ENCODE assay signal across 15 cellular contexts in genomic region chr11:134677338-134677948, GRCh38.
DNase-seq lines count a peak whose midpoint lies in the region; ATAC-seq and TF ChIP-seq lines count a peak whose summit lies in the region.
"Had no signal": no experiment of that assay in that cellular context is flagged by ENCODE, and none has a peak within 500 bp of the region (broad histone marks: within the 10 kb centered on the region; RNA-seq: fewer than 3 reads in every experiment).

No MANE protein-coding gene starts in this region.

- H3K27ac Mint-ChIP-seq in type B pancreatic cell = no peak overlapping the region
- H3K27ac Mint-ChIP-seq: CD4-positive, alpha-beta T cell had no signal

- 88% methylated on average over 12 of the region's 12 CpGs for WGBS in lower leg skin, 2 donors

- no peaks in the 10 kb centered on the region for H3K9me3 Mint-ChIP-seq in type B pancreatic cell
- H3K9me3 Mint-ChIP-seq: CD4-positive, alpha-beta T cell had no signal

- TF ChIP-seq POLR2A in lower leg skin (IDR thresholded peaks at IDR 0.05) = no peak

- H3K4me1 Mint-ChIP-seq in type B pancreatic cell (ENCODE audit: unreplicated experiment) = no peaks in the 10 kb centered on the region

- no peak overlapping the region for H3K4me3 ChIP-seq in lower leg skin (ENCODE audit: low read depth, poor library complexity, severe bottlenecking)
- H3K4me3 ChIP-seq: A549, HAP-1 had no signal

- peak; percentile 38 for DNase-seq in activated CD8-positive, alpha-beta memory T cell treated with anti-CD3 and anti-CD28 coated beads for 24 hours
- no peak for DNase-seq in activated CD8-positive, alpha-beta memory T cell treated with anti-CD3 and anti-CD28 coated beads, Interleukin-2, amount 50 U/mL, for 4 hours
- DNase-seq in lower leg skin (ENCODE audit: low spot score in 2 of 2) (peak; percentile 6 to 42), posterior vena cava (ENCODE audit: low spot score) (peak; percentile 38), type B pancreatic cell (ENCODE audit: extremely low spot score, unreplicated experiment) (peak; percentile 54), NCI-H82 (lab: John Stamatoyannopoulos, UW) (no peak)
- DNase-seq: AML-193; CD4-positive, alpha-beta T cell; DMS153; DMS79; GDM1 had no signal

- no peak for ATAC-seq in GM19467 (IDR thresholded peaks at IDR 0.05; ENCODE audit: unreplicated experiment)
- no peak for ATAC-seq in HG03378 (IDR thresholded peaks at IDR 0.05; ENCODE audit: unreplicated experiment)
- ATAC-seq: A549 had no signal

- intact Hi-C loops in lower leg skin (cut with DNase I; ENCODE audit: low total_unique reads) (no loop called here), posterior vena cava (cut with DNase I) (no loop called here)

- TF ChIP-seq CTCF in lower leg skin (IDR thresholded peaks at IDR 0.05) = no peak
- TF ChIP-seq CTCF in type B pancreatic cell (conservative IDR thresholded peaks at IDR 0.05) = no peak

- no peaks in the 10 kb centered on the region for H3K36me3 Mint-ChIP-seq in type B pancreatic cell

- H3K27me3 Mint-ChIP-seq in type B pancreatic cell = peaks cover 3% of the 10 kb centered on the region
- H3K27me3 Mint-ChIP-seq: CD4-positive, alpha-beta T cell had no signal

- H3K4me3 Mint-ChIP-seq in type B pancreatic cell = no peak overlapping the region
- H3K4me3 Mint-ChIP-seq: CD4-positive, alpha-beta T cell had no signal

Comparison
In these comparisons a context has a peak if more than half of its experiments do, and no peak if none do; other contexts are left out.
1. DNase-seq: peak in activated CD8-positive, alpha-beta memory T cell treated with anti-CD3 and anti-CD28 coated beads for 24 hours (single experiment), lower leg skin (2 of 2), posterior vena cava (single experiment) and type B pancreatic cell (single experiment); none in activated CD8-positive, alpha-beta memory T cell treated with anti-CD3 and anti-CD28 coated beads, Interleukin-2, amount 50 U/mL, for 4 hours (single experiment) and NCI-H82 (single experiment).